Comparison of ENCODE assay signal across 17 cellular contexts in genomic region chr15:89747708-89748682, GRCh38. TPM values are rescaled to one million over a fixed set of nuclear protein-coding genes. Genes with fewer than 3 reads are reported as not detected.
DNase-seq lines count a peak whose midpoint lies in the region; ATAC-seq and TF ChIP-seq lines count a peak whose summit lies in the region.
"Had no signal": no experiment of that assay in that cellular context is flagged by ENCODE, and none has a peak within 500 bp of the region (broad histone marks: within the 10 kb centered on the region; RNA-seq: fewer than 3 reads in every experiment).

No MANE protein-coding gene starts in this region.

- no peak overlapping the region for H2AFZ ChIP-seq in PC-9

- no peak overlapping the region for H3K9ac ChIP-seq in rectal smooth muscle tissue (ENCODE audit: low read length)

- H3K4me1 ChIP-seq in PC-9 (replicated peaks; ENCODE audit: insufficient read depth): peaks cover 31% of the 10 kb centered on the region
- peaks cover 4% of the 10 kb centered on the region for H3K4me1 ChIP-seq in rectal smooth muscle tissue (ENCODE audit: control insufficient read depth, insufficient read depth, low read length)

- no TSS peak for BruUV-seq in PC-9 (replicated peaks; lab: Mats Ljungman, UMichigan)

- no peaks in the 10 kb centered on the region for H4K20me1 ChIP-seq in PC-9 (ENCODE audit: insufficient read depth)

- DNase-seq in H7 (peak; percentile 74), PC-9 (no peak), retina (no peak)
- DNase-seq: activated CD8-positive, alpha-beta T cell treated with anti-CD3 and anti-CD28 coated beads for 36 hours; caudate nucleus; effector CD8-positive, alpha-beta T cell; kidney glomerular epithelial cell; midbrain; NCI-H146; NCI-H345; stimulated activated CD4-positive, alpha-beta T cell treated with anti-CD3 and anti-CD28 coated beads, Interleukin-2, amount 100 ng/mL, for 24 hours had no signal

- no peak for ATAC-seq in GM21423 (IDR thresholded peaks at IDR 0.05; ENCODE audit: unreplicated experiment)
- ATAC-seq in GM21717 (IDR thresholded peaks at IDR 0.05; ENCODE audit: unreplicated experiment): no peak
- ATAC-seq: activated CD8-positive, alpha-beta T cell treated with anti-CD3 and anti-CD28 coated beads for 36 hours had no signal

- H3K79me2 ChIP-seq in PC-9 (ENCODE audit: low read depth): peaks cover 22% of the 10 kb centered on the region

- H3K4me2 ChIP-seq in PC-9: peak overlapping the region; percentile 99

- intact Hi-C loops in PC-9 (cut with micrococcal nuclease; ENCODE audit: unreplicated experiment): no loop called here

- H3K9me2 ChIP-seq in PC-9 (ENCODE audit: insufficient read depth): no peaks in the 10 kb centered on the region

- TF ChIP-seq CTCF in PC-9 (conservative IDR thresholded peaks at IDR 0.05): no peak

- H3K27ac ChIP-seq in PC-9: no peak overlapping the region
- peak overlapping the region; percentile 51 for H3K27ac ChIP-seq in rectal smooth muscle tissue (ENCODE audit: low read depth, low read length)
- H3K27ac ChIP-seq: HL-60 had no signal

- H3K27me3 ChIP-seq in H7 (ENCODE audit: control insufficient read depth, insufficient read depth, low read length): peaks cover 65% of the 10 kb centered on the region
- H3K27me3 ChIP-seq in PC-9 (ENCODE audit: insufficient read depth, low read depth): no peaks in the 10 kb centered on the region
- H3K27me3 ChIP-seq in rectal smooth muscle tissue (ENCODE audit: control insufficient read depth, insufficient read depth, low read length): peaks cover 6% of the 10 kb centered on the region

- H3K36me3 ChIP-seq in H7 (replicated peaks; ENCODE audit: control insufficient read depth, insufficient read depth, low read length): no peaks in the 10 kb centered on the region
- H3K36me3 ChIP-seq in PC-9 (ENCODE audit: low read depth): no peaks in the 10 kb centered on the region
- H3K36me3 ChIP-seq in rectal smooth muscle tissue (ENCODE audit: control insufficient read depth, insufficient read depth, low read length): no peaks in the 10 kb centered on the region

- peaks cover 25% of the 10 kb centered on the region for H3F3A ChIP-seq in PC-9 (ENCODE audit: insufficient read depth, low read depth)

- POLR2A ChIA-PET in PC-9 (lab: Charles Lee; ENCODE audit: unreplicated experiment): no interaction called here

- H3K9me3 ChIP-seq in PC-9 (ENCODE audit: insufficient read depth, low read depth): no peaks in the 10 kb centered on the region
- H3K9me3 ChIP-seq in iPS-18c (ENCODE audit: control insufficient read depth, insufficient read depth, low read length): peaks cover 3% of the 10 kb centered on the region

- CTCF ChIA-PET in PC-9 (lab: Charles Lee): no interaction called here

- H3K4me3 ChIP-seq in H7 (ENCODE audit: insufficient read depth, low read depth, low read length) (peak overlapping the region; percentile 16; the same call in 1 of the 2 replicates), PC-9 (peak overlapping the region; percentile 9; the same call in 1 of the 2 replicates), iPS-18c (ENCODE audit: insufficient read depth, low read depth, low read length) (peak overlapping the region; percentile 49), rectal smooth muscle tissue (ENCODE audit: low read length) (no peak overlapping the region)

RNA-seq across cellular contexts. Expression of gene MESP1, which starts 3.1 kb away (rescaled TPM):
- total RNA-seq in H7 (2014; rRNA removed; shearing (Covaris generic)): 1.6 and 2.6 TPM in 2 replicates
- 8.5 and 17.8 TPM in 2 replicates for total RNA-seq in PC-9 (2021)

RNA-seq across cellular contexts. Expression of gene MESP2, which starts 28.1 kb away (rescaled TPM):
- 2.0 TPM in 2 replicates for total RNA-seq in H7 (2014; rRNA removed; shearing (Covaris generic))
- 1.3 and 2.4 TPM in 2 replicates for total RNA-seq in PC-9 (2021)
- total RNA-seq: activated CD8-positive, alpha-beta T cell treated with anti-CD3 and anti-CD28 coated beads for 36 hours; osteocyte had no signal

RNA-seq across cellular contexts. Expression of gene WDR93, which starts 57.4 kb away (rescaled TPM):
- total RNA-seq in H7 (2014; rRNA removed; shearing (Covaris generic)): not detected in 2 replicates
- 1.1 and 1.8 TPM in 2 replicates for total RNA-seq in PC-9 (2021)
- total RNA-seq: activated CD8-positive, alpha-beta T cell treated with anti-CD3 and anti-CD28 coated beads for 36 hours had no signal

RNA-seq across cellular contexts. Expression of gene PEX11A, which starts 57.4 kb away (rescaled TPM):
- total RNA-seq in H7 (2014; rRNA removed; shearing (Covaris generic)): 1.3 and 1.6 TPM in 2 replicates
- 11.7 and 12.8 TPM in 2 replicates for total RNA-seq in PC-9 (2021)
